19 cellular contexts compared by ENCODE assay signal in genomic region chr6:43006251-43006650, GRCh38.
"Had no signal": no experiment of that assay in that cellular context is flagged by ENCODE, and none has a peak within 500 bp of the region (broad histone marks: within the 10 kb centered on the region; RNA-seq: fewer than 3 reads in every experiment).

No MANE protein-coding gene starts in this region.

- DNase-seq: KG1, MG63, NCI-H1092, NCI-H1436, NCI-H187, NCI-H2029, NCI-H2081 treated with DMSO at 0.1 percent for 48 hours, NCI-H2171, NCI-H226, NCI-H446, NCI-H510A, NCI-H524 treated with DMSO at 0.1 percent for 48 hours, NCI-H69, NCI-H774, RPMI8226, SHP77 treated with DMSO at 0.1 percent for 48 hours, SJCRH30 had no signal

- H3K27ac ChIP-seq: HL-60, SJCRH30, SK-N-MC had no signal
